Comparison of ENCODE assay signal across 22 cellular contexts in genomic region chr7:153389261-153389660, GRCh38.
DNase-seq lines count a peak whose midpoint lies in the region; ATAC-seq and TF ChIP-seq lines count a peak whose summit lies in the region.
"Had no signal": no experiment of that assay in that cellular context is flagged by ENCODE, and none has a peak within 500 bp of the region (broad histone marks: within the 10 kb centered on the region; RNA-seq: fewer than 3 reads in every experiment).

No MANE protein-coding gene starts in this region.

- intact Hi-C loops in Right ventricle myocardium inferior (cut with DNase I) (no loop called here), left ventricle myocardium inferior (cut with micrococcal nuclease) (no loop called here), heart right ventricle (cut with DNase I) (loop anchor here in 3 of 10 donors (1.0 to 10.0 kb wide), 4 partner anchors 84 to 135 kb away; no protein-coding TSS in a partner anchor), upper lobe of right lung (cut with DNase I) (no loop called here)

- H3K9me3 ChIP-seq in left ventricle myocardium inferior (replicated peaks) (peaks cover 37% of the 10 kb centered on the region), heart right ventricle (peaks cover 0 to 24% (median 0%) of the 10 kb centered on the region in 11 donors), lung (ENCODE audit: control insufficient read depth in 2 of 2, insufficient read depth in 1 of 2, low read length in 1 of 2) (peaks cover 3 to 9% of the 10 kb centered on the region in 2 donors), upper lobe of right lung (peaks cover 6% of the 10 kb centered on the region)
- H3K9me3 ChIP-seq: BE2C had no signal

- H3K4me3 ChIP-seq in left ventricle myocardium inferior: no peak overlapping the region
- H3K4me3 ChIP-seq in heart right ventricle: no peak overlapping the region
- no peak overlapping the region for H3K4me3 ChIP-seq in lung
- H3K4me3 ChIP-seq in upper lobe of right lung: no peak overlapping the region

- H3K4me1 ChIP-seq in left ventricle myocardium inferior (no peaks in the 10 kb centered on the region), heart right ventricle (no peaks in the 10 kb centered on the region), lung (ENCODE audit: control insufficient read depth in 2 of 2, insufficient read depth in 2 of 2, low read length in 2 of 2) (peaks cover 0 to 1% of the 10 kb centered on the region in 2 donors), upper lobe of right lung (no peaks in the 10 kb centered on the region)
- H3K4me1 ChIP-seq: BE2C, Caco-2 had no signal

- WGBS in heart right ventricle, 2 donors: 56 to 63% methylated on average over 3 of the region's 3 CpGs
- 72 to 91% methylated on average over 3 of the region's 3 CpGs for WGBS in lung, 2 donors

- H3K36me3 ChIP-seq in left ventricle myocardium inferior (no peaks in the 10 kb centered on the region), heart right ventricle (no peaks in the 10 kb centered on the region), lung (ENCODE audit: control insufficient read depth in 2 of 2, insufficient read depth in 2 of 2, low read length in 2 of 2) (no peaks in the 10 kb centered on the region), upper lobe of right lung (no peaks in the 10 kb centered on the region)
- H3K36me3 ChIP-seq: BE2C had no signal

- H3K27ac ChIP-seq in left ventricle myocardium inferior (replicated peaks) (no peak overlapping the region), heart right ventricle (peak overlapping the region in 1 of 10 donors; percentile 40), lung (ENCODE audit: low read depth in 1 of 2, low read length in 1 of 2) (no peak overlapping the region), upper lobe of right lung (no peak overlapping the region)
- H3K27ac ChIP-seq: KMS-11 had no signal

- no peak for DNase-seq in Right ventricle myocardium inferior (ENCODE audit: missing footprints)
- DNase-seq in left ventricle myocardium inferior: no peak
- no peak for DNase-seq in heart right ventricle
- DNase-seq in lung (ENCODE audit: low spot score): peak; percentile 41
- DNase-seq in upper lobe of right lung: no peak
- no peak for DNase-seq in T1000 (lab: John Stamatoyannopoulos, UW)
- no peak for DNase-seq in NCI-H187 treated with DMSO at 0.1 percent for 48 hours (lab: John Stamatoyannopoulos, UW)
- DNase-seq: BE2C; Caco-2; CD4-positive, CD25-positive, alpha-beta regulatory T cell; DMS153; GDM1; NCI-H1048; NCI-H1436; NCI-H2029; NCI-H2171 treated with DMSO at 0.1 percent for 48 hours; NCI-H446 treated with DMSO at 0.1 percent for 48 hours; NCI-H69 had no signal

- H3K27me3 ChIP-seq in left ventricle myocardium inferior (ENCODE audit: low read depth): peaks cover 3% of the 10 kb centered on the region
- no peaks in the 10 kb centered on the region for H3K27me3 ChIP-seq in heart right ventricle
- no peaks in the 10 kb centered on the region for H3K27me3 ChIP-seq in lung (ENCODE audit: control insufficient read depth, insufficient read depth)
- no peaks in the 10 kb centered on the region for H3K27me3 ChIP-seq in upper lobe of right lung

- TF ChIP-seq CTCF in left ventricle myocardium inferior (IDR thresholded peaks at IDR 0.05; ENCODE audit: borderline replicate concordance): no peak
- TF ChIP-seq CTCF in heart right ventricle (IDR thresholded peaks at IDR 0.05): no peak
- no peak for TF ChIP-seq CTCF in lung (IDR thresholded peaks at IDR 0.05; ENCODE audit: control extremely low read depth, extremely low read depth)
- TF ChIP-seq CTCF in upper lobe of right lung (IDR thresholded peaks at IDR 0.05): no peak

- ATAC-seq in Right ventricle myocardium inferior: peak; percentile 86
- ATAC-seq in heart right ventricle: peak in 5 of 8 donors; percentile 71 to 93 (median 88)
- ATAC-seq in lung (ENCODE audit: insufficient read depth, low FRiP score): peak; percentile 46
- ATAC-seq in upper lobe of right lung: peak; percentile 66
- ATAC-seq in HG03135 (IDR thresholded peaks at IDR 0.05; ENCODE audit: unreplicated experiment): no peak
- ATAC-seq: HepG2, Panc1 had no signal
